21 cellular contexts compared by ENCODE assay signal in the genomic region with DNA sequence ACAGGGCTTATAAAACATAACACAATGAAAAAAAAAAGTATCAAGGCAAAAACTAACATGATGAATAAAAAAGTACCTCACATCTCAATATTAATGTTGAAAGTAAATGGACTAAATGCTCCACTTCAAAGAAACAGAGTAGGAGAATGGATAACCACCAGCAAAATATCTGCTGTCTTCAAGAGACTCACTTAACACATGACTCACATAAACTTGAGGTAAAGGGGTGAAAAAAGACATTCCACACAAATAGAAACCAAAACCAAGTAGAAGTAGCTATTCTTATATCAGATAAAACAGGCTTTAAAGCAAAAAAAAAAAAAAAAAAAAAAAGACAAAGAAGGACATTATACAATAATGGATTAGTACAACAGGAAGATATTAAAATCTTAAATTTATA.
DNase-seq lines count a peak whose midpoint lies in the region; ATAC-seq, FAIRE-seq and TF ChIP-seq lines count a peak whose summit lies in the region.
"Had no signal": no experiment of that assay in that cellular context is flagged by ENCODE, and none has a peak within 500 bp of the region (broad histone marks: within the 10 kb centered on the region; RNA-seq: fewer than 3 reads in every experiment).

No MANE protein-coding gene starts in this region.

- H3K36me3 Mint-ChIP-seq in HFFc6 (ENCODE audit: low read depth): peaks cover 4% of the 10 kb centered on the region
- peaks cover 17% of the 10 kb centered on the region for H3K36me3 Mint-ChIP-seq in activated T-helper 1 cell treated with anti-CD3 and anti-CD28 coated beads, Interleukin-12 subunit alpha, Interleukin-12 subunit beta, Interleukin-2, Interleukin-4 antibody, amounts not matched to agents 30 ng/mL and 10 ng/mL and 1 ng/mL, durations not matched to agents 14 hours and 24 hours and 36 hours (ENCODE audit: low read depth)

- DNase-seq in HFFc6 (peak; percentile 39), iris pigment epithelial cell (ENCODE audit: low read depth) (peak; percentile 86), NCI-H1930 (lab: John Stamatoyannopoulos, UW) (no peak), NOMO-1 treated with dmso at 0.1 percent for 144 hours (lab: John Stamatoyannopoulos, UW; ENCODE audit: unreplicated experiment) (no peak)
- DNase-seq in activated T-helper 1 cell treated with anti-CD3 and anti-CD28 coated beads, Interleukin-12 subunit alpha, Interleukin-12 subunit beta, Interleukin-2, Interleukin-4 antibody, amounts not matched to agents 30 ng/mL and 10 ng/mL and 1 ng/mL, durations not matched to agents 14 hours and 24 hours and 36 hours (ENCODE audit: low spot score): no peak
- DNase-seq in stimulated activated CD4-positive, alpha-beta T cell treated with anti-CD3 and anti-CD28 coated beads, Interleukin-2, amount 100 ng/mL, for 24 hours: no peak
- DNase-seq: activated CD4-positive, alpha-beta T cell treated with anti-CD3 and anti-CD28 coated beads for 1 hour; activated effector memory CD4-positive, alpha-beta T cell treated with anti-CD3 and anti-CD28 coated beads, Interleukin-2, amount 50 U/mL, for 16 hours; BE2C; effector memory CD8-positive, alpha-beta T cell; NCI-H1105; NK-92 treated with Interleukin-12 subunit alpha and Interleukin-12 subunit beta, amount 100 ng/mL, for 24 hours; right cardiac atrium; SHP77; stimulated activated CD4-positive, alpha-beta T cell treated with anti-CD3 and anti-CD28 coated beads, Interleukin-4, amount 100 ng/mL, for 1 hour; T-helper 17 cell; upper lobe of right lung had no signal

- TF ChIP-seq CTCF in HFFc6 (IDR thresholded peaks at IDR 0.05): no peak

- peak; percentile 33 for FAIRE-seq in G401.6 (lab: Jason Lieb, UNC)
- FAIRE-seq: bronchial epithelial cell, frontal cortex had no signal

- ATAC-seq in GM21515 (IDR thresholded peaks at IDR 0.05; ENCODE audit: unreplicated experiment): no peak
- ATAC-seq: effector memory CD8-positive, alpha-beta T cell; right cardiac atrium; T-helper 17 cell; upper lobe of right lung had no signal

- intact Hi-C loops in activated T-helper 1 cell treated with anti-CD3 and anti-CD28 coated beads, Interleukin-12 subunit alpha, Interleukin-12 subunit beta, Interleukin-2, Interleukin-4 antibody, amounts not matched to agents 30 ng/mL and 10 ng/mL and 1 ng/mL, durations not matched to agents 14 hours and 24 hours and 36 hours (cut with micrococcal nuclease): loop anchor here (1.0 to 2.0 kb wide), 2 partner anchors 87 to 525 kb away; a partner anchor contains a TSS

- no peak overlapping the region for H3K4me3 Mint-ChIP-seq in HFFc6
- no peak overlapping the region for H3K4me3 Mint-ChIP-seq in activated T-helper 1 cell treated with anti-CD3 and anti-CD28 coated beads, Interleukin-12 subunit alpha, Interleukin-12 subunit beta, Interleukin-2, Interleukin-4 antibody, amounts not matched to agents 30 ng/mL and 10 ng/mL and 1 ng/mL, durations not matched to agents 14 hours and 24 hours and 36 hours
- H3K4me3 Mint-ChIP-seq: effector memory CD8-positive, alpha-beta T cell; T-helper 17 cell had no signal

- peaks cover 13% of the 10 kb centered on the region for H3K4me1 Mint-ChIP-seq in HFFc6 (ENCODE audit: low read depth)
- H3K4me1 Mint-ChIP-seq in activated T-helper 1 cell treated with anti-CD3 and anti-CD28 coated beads, Interleukin-12 subunit alpha, Interleukin-12 subunit beta, Interleukin-2, Interleukin-4 antibody, amounts not matched to agents 30 ng/mL and 10 ng/mL and 1 ng/mL, durations not matched to agents 14 hours and 24 hours and 36 hours (ENCODE audit: low read depth): peaks cover 15% of the 10 kb centered on the region
- H3K4me1 Mint-ChIP-seq: T-helper 17 cell had no signal

- no peak overlapping the region for H3K27ac Mint-ChIP-seq in HFFc6
- H3K27ac Mint-ChIP-seq in activated T-helper 1 cell treated with anti-CD3 and anti-CD28 coated beads, Interleukin-12 subunit alpha, Interleukin-12 subunit beta, Interleukin-2, Interleukin-4 antibody, amounts not matched to agents 30 ng/mL and 10 ng/mL and 1 ng/mL, durations not matched to agents 14 hours and 24 hours and 36 hours: peak overlapping the region; percentile 21
- H3K27ac Mint-ChIP-seq: effector memory CD8-positive, alpha-beta T cell; T-helper 17 cell had no signal

- H3K27me3 Mint-ChIP-seq in HFFc6 (ENCODE audit: insufficient read depth): peaks cover 1% of the 10 kb centered on the region; the same call in 1 of the 2 replicates
- no peaks in the 10 kb centered on the region for H3K27me3 Mint-ChIP-seq in activated T-helper 1 cell treated with anti-CD3 and anti-CD28 coated beads, Interleukin-12 subunit alpha, Interleukin-12 subunit beta, Interleukin-2, Interleukin-4 antibody, amounts not matched to agents 30 ng/mL and 10 ng/mL and 1 ng/mL, durations not matched to agents 14 hours and 24 hours and 36 hours (ENCODE audit: insufficient read depth)
- H3K27me3 Mint-ChIP-seq: effector memory CD8-positive, alpha-beta T cell; T-helper 17 cell had no signal

- H3K9me3 Mint-ChIP-seq in HFFc6: no peaks in the 10 kb centered on the region
- H3K9me3 Mint-ChIP-seq in activated T-helper 1 cell treated with anti-CD3 and anti-CD28 coated beads, Interleukin-12 subunit alpha, Interleukin-12 subunit beta, Interleukin-2, Interleukin-4 antibody, amounts not matched to agents 30 ng/mL and 10 ng/mL and 1 ng/mL, durations not matched to agents 14 hours and 24 hours and 36 hours: peaks cover 27% of the 10 kb centered on the region

Comparison
In these comparisons a context has a peak if more than half of its experiments do, and no peak if none do; other contexts are left out.
1. DNase-seq: peak in HFFc6 (single experiment) and iris pigment epithelial cell (single experiment); none in activated T-helper 1 cell treated with anti-CD3 and anti-CD28 coated beads, Interleukin-12 subunit alpha, Interleukin-12 subunit beta, Interleukin-2, Interleukin-4 antibody, amounts not matched to agents 30 ng/mL and 10 ng/mL and 1 ng/mL, durations not matched to agents 14 hours and 24 hours and 36 hours (single experiment), NCI-H1930 (0 of 2), stimulated activated CD4-positive, alpha-beta T cell treated with anti-CD3 and anti-CD28 coated beads, Interleukin-2, amount 100 ng/mL, for 24 hours (0 of 2) and NOMO-1 treated with dmso at 0.1 percent for 144 hours (single experiment).